23 cellular contexts compared by ENCODE assay signal in the genomic region with DNA sequence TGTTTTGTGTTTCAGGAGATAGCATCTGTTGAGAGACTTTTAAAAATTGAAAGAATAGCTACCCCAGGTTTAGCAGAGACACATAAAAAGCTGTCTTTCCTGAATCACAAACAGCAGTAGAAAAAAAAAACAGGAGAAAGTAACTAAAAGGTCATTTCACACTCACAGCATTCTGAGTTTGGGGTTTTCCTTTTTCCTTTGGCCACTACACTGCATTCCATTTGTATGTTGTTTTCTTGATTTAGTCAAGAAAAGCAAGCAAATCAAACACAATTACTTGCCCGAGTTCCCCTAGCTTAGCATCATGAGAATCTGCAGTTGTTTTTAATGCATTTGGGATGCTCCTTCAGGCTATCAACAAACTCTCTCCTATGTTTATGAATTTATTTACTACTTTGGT.
A peak's percentile ranks its signal among the peaks of the same experiment; 100 is the strongest.
DNase-seq lines count a peak whose midpoint lies in the region; ATAC-seq, FAIRE-seq and TF ChIP-seq lines count a peak whose summit lies in the region.
"Had no signal": no experiment of that assay in that cellular context is flagged by ENCODE, and none has a peak within 500 bp of the region (broad histone marks: within the 10 kb centered on the region; RNA-seq: fewer than 3 reads in every experiment).

No MANE protein-coding gene starts in this region.

- H3K79me2 ChIP-seq in astrocyte (ENCODE audit: insufficient read depth, low read length), result no peaks in the 10 kb centered on the region

- DNase-seq in EL (peak; percentile 7), astrocyte (ENCODE audit: low read depth) (peak; percentile 39), fibroblast of the aortic adventitia (ENCODE audit: low read depth) (peak; percentile 83), renal cortical epithelial cell (ENCODE audit: low read depth) (peak; percentile 7), progenitor cell of endocrine pancreas (ENCODE audit: low spot score, unreplicated experiment) (no peak), caudate nucleus (lab: John Stamatoyannopoulos, UW) (no peak), body of pancreas (no peak), H4 (ENCODE audit: low spot score) (no peak)
- DNase-seq: activated CD4-positive, alpha-beta T cell treated with anti-CD3 and anti-CD28 coated beads for 36 hours; activated effector memory CD4-positive, alpha-beta T cell treated with anti-CD3 and anti-CD28 coated beads, Interleukin-2, amount 50 U/mL, for 16 hours; GF-D8; naive B cell; NCI-H1930; NCI-H526; PC-3; retina; stimulated activated CD4-positive, alpha-beta T cell treated with anti-CD3 and anti-CD28 coated beads, Interleukin-4, amount 100 ng/mL, for 4 hours had no signal

- no peak for FAIRE-seq in astrocyte (lab: Jason Lieb, UNC)
- FAIRE-seq: D721Med, frontal cortex had no signal

- WGBS in body of pancreas, 2 donors, result 0% methylated on average over 1 of the region's 1 CpG

- no peak overlapping the region for H2AFZ ChIP-seq in astrocyte (ENCODE audit: low read depth, low read length)

- H4K20me1 ChIP-seq in astrocyte (ENCODE audit: insufficient read depth, low read length), result no peaks in the 10 kb centered on the region

- H3K36me3 ChIP-seq in astrocyte (ENCODE audit: insufficient read depth, low read length), result no peaks in the 10 kb centered on the region
- no peaks in the 10 kb centered on the region for H3K36me3 ChIP-seq in body of pancreas (replicated peaks in 1 of 2; ENCODE audit: insufficient read depth in 1 of 2, low read depth in 2 of 2)
- H3K36me3 ChIP-seq: ascending aorta had no signal

- H3K9me3 Mint-ChIP-seq in astrocyte (ENCODE audit: unreplicated experiment) (peaks cover 6% of the 10 kb centered on the region), progenitor cell of endocrine pancreas (ENCODE audit: low read depth) (peaks cover 7% of the 10 kb centered on the region)

- H3K27ac Mint-ChIP-seq in astrocyte (ENCODE audit: unreplicated experiment) (peak overlapping the region; percentile 48), progenitor cell of endocrine pancreas (no peak overlapping the region)
- H3K27ac Mint-ChIP-seq: activated CD4-positive, alpha-beta T cell treated with anti-CD3 and anti-CD28 coated beads for 36 hours; B cell; naive B cell had no signal

- no peak overlapping the region for H3K27ac ChIP-seq in astrocyte (ENCODE audit: low read depth, low read length)
- H3K27ac ChIP-seq in caudate nucleus (ENCODE audit: low read depth, low read length), result no peak overlapping the region
- H3K27ac ChIP-seq in body of pancreas, result no peak overlapping the region
- H3K27ac ChIP-seq: ascending aorta had no signal

- H3K4me3 Mint-ChIP-seq in astrocyte (ENCODE audit: unreplicated experiment) (no peak overlapping the region), progenitor cell of endocrine pancreas (ENCODE audit: low read depth) (no peak overlapping the region)
- H3K4me3 Mint-ChIP-seq: activated CD4-positive, alpha-beta T cell treated with anti-CD3 and anti-CD28 coated beads for 36 hours; B cell had no signal

- H3K4me1 Mint-ChIP-seq in astrocyte (ENCODE audit: low read depth, unreplicated experiment) (peaks cover 12% of the 10 kb centered on the region), progenitor cell of endocrine pancreas (ENCODE audit: low read depth) (no peaks in the 10 kb centered on the region)
- H3K4me1 Mint-ChIP-seq: activated CD4-positive, alpha-beta T cell treated with anti-CD3 and anti-CD28 coated beads for 36 hours; B cell; naive B cell had no signal

- no peak overlapping the region for H3K9ac ChIP-seq in astrocyte (ENCODE audit: low read length)

- H3K4me1 ChIP-seq in astrocyte (ENCODE audit: insufficient read depth, low read length) (peaks cover 16% of the 10 kb centered on the region), body of pancreas (no peaks in the 10 kb centered on the region)

- no peak for TF ChIP-seq POLR2A in body of pancreas (IDR thresholded peaks at IDR 0.05)

- no peak for ATAC-seq in body of pancreas
- ATAC-seq: activated CD4-positive, alpha-beta T cell treated with anti-CD3 and anti-CD28 coated beads for 36 hours; HCT116; left lobe of liver; PC-3 had no signal

- H3K36me3 Mint-ChIP-seq in astrocyte (ENCODE audit: low read depth, unreplicated experiment) (no peaks in the 10 kb centered on the region), progenitor cell of endocrine pancreas (ENCODE audit: insufficient read depth) (peaks cover 5% of the 10 kb centered on the region)
- H3K36me3 Mint-ChIP-seq: naive B cell had no signal

- H3K4me3 ChIP-seq in astrocyte (ENCODE audit: insufficient read depth, low read depth, low read length) (no peak overlapping the region), fibroblast of the aortic adventitia (ENCODE audit: low read depth, low read length) (no peak overlapping the region), body of pancreas (no peak overlapping the region)
- H3K4me3 ChIP-seq: ascending aorta had no signal

- no peak overlapping the region for H3K4me2 ChIP-seq in astrocyte (ENCODE audit: low read length)

- TF ChIP-seq CTCF in astrocyte (IDR thresholded peaks at IDR 0.05; ENCODE audit: insufficient read depth, low read depth, low read length) (no peak), fibroblast of the aortic adventitia (IDR thresholded peaks at IDR 0.05; ENCODE audit: insufficient read depth, low read length) (no peak), progenitor cell of endocrine pancreas (IDR thresholded peaks at IDR 0.05; ENCODE audit: unreplicated experiment) (no peak), body of pancreas (IDR thresholded peaks at IDR 0.05) (no peak)

- H3K27me3 Mint-ChIP-seq in astrocyte (ENCODE audit: low read depth, unreplicated experiment) (no peaks in the 10 kb centered on the region), progenitor cell of endocrine pancreas (no peaks in the 10 kb centered on the region)
- H3K27me3 Mint-ChIP-seq: activated CD4-positive, alpha-beta T cell treated with anti-CD3 and anti-CD28 coated beads for 36 hours; B cell; naive B cell had no signal

- H3K9me3 ChIP-seq in astrocyte (ENCODE audit: insufficient read depth, low read depth, low read length) (peaks cover 2% of the 10 kb centered on the region), body of pancreas (no peaks in the 10 kb centered on the region)
- H3K9me3 ChIP-seq: ascending aorta had no signal

- intact Hi-C loops in body of pancreas (cut with DNase I), result no loop called here

- H3K27me3 ChIP-seq in astrocyte (ENCODE audit: insufficient read depth, low read length), result no peaks in the 10 kb centered on the region
- H3K27me3 ChIP-seq in body of pancreas, result no peaks in the 10 kb centered on the region
- H3K27me3 ChIP-seq: ascending aorta had no signal

Comparison
In these comparisons a context has a peak if more than half of its experiments do, and no peak if none do; other contexts are left out.
1. DNase-seq: peak in EL (single experiment), astrocyte (single experiment), fibroblast of the aortic adventitia (single experiment) and renal cortical epithelial cell (single experiment); none in progenitor cell of endocrine pancreas (single experiment), caudate nucleus (0 of 61), body of pancreas (0 of 4) and H4 (single experiment).